In genomic region chr14:104707629-104708595, GRCh38 we compare ENCODE assay signal across 16 cellular contexts. TPM values are rescaled to one million over a fixed set of nuclear protein-coding genes. Genes with fewer than 3 reads are reported as not detected.
DNase-seq lines count a peak whose midpoint lies in the region; ATAC-seq, FAIRE-seq and TF ChIP-seq lines count a peak whose summit lies in the region.
"Had no signal": no experiment of that assay in that cellular context is flagged by ENCODE, and none has a peak within 500 bp of the region (broad histone marks: within the 10 kb centered on the region; RNA-seq: fewer than 3 reads in every experiment).

No MANE protein-coding gene starts in this region.

- no peaks in the 10 kb centered on the region for H3K27me3 ChIP-seq in H1 (replicated peaks in 1 of 4; ENCODE audit: control insufficient read depth in 3 of 4, extremely low read depth in 1 of 4, insufficient read depth in 3 of 4, low read length in 3 of 4)
- H3K27me3 ChIP-seq: cardiac muscle cell, suprapubic skin had no signal

- no peak overlapping the region; the same call in 1 of the 2 replicates for H3K18ac ChIP-seq in H1 (ENCODE audit: extremely low read depth, low read length)

- TF ChIP-seq CTCF in H1 (IDR thresholded peaks at IDR 0.05; ENCODE audit: control extremely low read depth in 1 of 3, insufficient read depth in 1 of 3, low read depth in 1 of 3, low read length in 3 of 3) (no peak), GM10266 (IDR thresholded peaks at IDR 0.05; ENCODE audit: control insufficient read depth, insufficient read depth, low read depth, missing control alignments) (no peak)

- no peak for TF ChIP-seq RAD21 in H1 (IDR thresholded peaks at IDR 0.05 in 1 of 2, conservative IDR thresholded peaks at IDR 0.05 in 1 of 2; ENCODE audit: low read depth in 2 of 2, low read length in 2 of 2)

- no peak for FAIRE-seq in H1 (lab: Jason Lieb, UNC)
- FAIRE-seq: small intestine had no signal

- peaks cover 2 to 5% (median 4%) of the 10 kb centered on the region in 3 donors for H3K4me1 Mint-ChIP-seq in IgD-negative memory B cell
- peaks cover 8% of the 10 kb centered on the region for H3K4me1 Mint-ChIP-seq in stimulated activated memory B cell treated with anti-CD40 and anti-IgM and Interleukin-4, amounts not matched to agents 10 μg/mL and 1 μg/mL and 100 μg/mL, for 72 hours

- in situ Hi-C loops in ACHN (cut with HindIII; ENCODE audit: low pct_ligation_motif_present, low pct_unique_long_range_greater_than_20kb, low sequenced_read_pairs), result no loop called here

- H2AFZ ChIP-seq in H1 (ENCODE audit: low read length), result no peak overlapping the region

- POLR2A ChIA-PET in H1 (lab: Charles Lee; ENCODE audit: partially characterized antibody), result interaction anchor here (0.9 to 1.6 kb wide), 7 partner anchors 10 to 154 kb away, joined by 3 to 6 read pairs (median 3); no protein-coding TSS in a partner anchor

- H3K27ac Mint-ChIP-seq in IgD-negative memory B cell, result peak overlapping the region in 2 of 3 donors; percentile 14 to 54
- H3K27ac Mint-ChIP-seq in stimulated activated memory B cell treated with anti-CD40 and anti-IgM and Interleukin-4, amounts not matched to agents 10 μg/mL and 1 μg/mL and 100 μg/mL, for 72 hours, result peak overlapping the region; percentile 28
- H3K27ac Mint-ChIP-seq: immature natural killer cell had no signal

- H4K91ac ChIP-seq in H1 (replicated peaks; ENCODE audit: insufficient read length, low read length), result no peak overlapping the region

- no peaks in the 10 kb centered on the region for H3K9me3 Mint-ChIP-seq in IgD-negative memory B cell
- no peaks in the 10 kb centered on the region for H3K9me3 Mint-ChIP-seq in stimulated activated memory B cell treated with anti-CD40 and anti-IgM and Interleukin-4, amounts not matched to agents 10 μg/mL and 1 μg/mL and 100 μg/mL, for 72 hours
- H3K9me3 Mint-ChIP-seq: CD4-positive, alpha-beta T cell; immature natural killer cell; natural killer cell had no signal

- H3K27ac ChIP-seq in H1 (ENCODE audit: low read depth, low read length), result no peak overlapping the region
- H3K27ac ChIP-seq: cardiac muscle cell, SK-N-MC, suprapubic skin had no signal

- no peak overlapping the region for H3K4me3 ChIP-seq in H1 (ENCODE audit: extremely low read depth in 1 of 4, insufficient read depth in 2 of 4, low read depth in 3 of 4, low read length in 4 of 4)
- H3K4me3 ChIP-seq: cardiac muscle cell, SK-N-MC, suprapubic skin had no signal

- H2AK5ac ChIP-seq in H1 (ENCODE audit: low read depth, low read length), result peak overlapping the region; percentile 47; the same call in 1 of the 2 replicates

- H3K56ac ChIP-seq in H1 (replicated peaks; ENCODE audit: insufficient read length, low read depth, low read length), result no peak overlapping the region

- no peak overlapping the region for H4K5ac ChIP-seq in H1 (ENCODE audit: insufficient read length, low read depth, low read length)

- H3K23me2 ChIP-seq in H1 (ENCODE audit: low read depth, low read length), result no peaks in the 10 kb centered on the region

- H2BK12ac ChIP-seq in H1 (ENCODE audit: low read depth, low read length), result 0 out of 2 replicates have a peak overlapping the region, but pooled peaks have one; percentile 39

- H3K9me3 ChIP-seq in H1 (ENCODE audit: insufficient read depth in 2 of 2, low read depth in 1 of 2, low read length in 1 of 2), result peaks cover 6 to 17% of the 10 kb centered on the region in 2 experiments
- H3K9me3 ChIP-seq: suprapubic skin had no signal

- H3K4me3 Mint-ChIP-seq in IgD-negative memory B cell, result peak overlapping the region in 1 of 4 donors; percentile 6
- no peak overlapping the region for H3K4me3 Mint-ChIP-seq in stimulated activated memory B cell treated with anti-CD40 and anti-IgM and Interleukin-4, amounts not matched to agents 10 μg/mL and 1 μg/mL and 100 μg/mL, for 72 hours
- H3K4me3 Mint-ChIP-seq: CD4-positive, alpha-beta T cell; immature natural killer cell; natural killer cell had no signal

- H3K36me3 Mint-ChIP-seq in IgD-negative memory B cell, result no peaks in the 10 kb centered on the region
- peaks cover 16% of the 10 kb centered on the region for H3K36me3 Mint-ChIP-seq in stimulated activated memory B cell treated with anti-CD40 and anti-IgM and Interleukin-4, amounts not matched to agents 10 μg/mL and 1 μg/mL and 100 μg/mL, for 72 hours
- H3K36me3 Mint-ChIP-seq: immature natural killer cell, natural killer cell had no signal

- 84% methylated on average over 29 of the region's 34 CpGs; no CpG with 5 or more reads in 1 of the 2 experiments for WGBS in H1 (ENCODE audit: extremely low coverage in 1 of 2, insufficient coverage in 1 of 2, insufficient read length in 1 of 2, insufficient replicate concordance in 2 of 2, low coverage in 1 of 2, low lambda C conversion rate in 2 of 2, missing lambda C conversion rate in 1 of 2), 2 experiments

- TF ChIP-seq POLR2A in H1 (IDR thresholded peaks at IDR 0.05; ENCODE audit: control extremely low read depth in 1 of 2, low read depth in 2 of 2, low read length in 2 of 2), result 0 out of 3 replicates have a peak, but pooled peaks of 1 of the 2 experiments have one; percentile 16

- no peak overlapping the region for H3K14ac ChIP-seq in H1 (ENCODE audit: insufficient read length)

- H2BK120ac ChIP-seq in H1 (replicated peaks; ENCODE audit: low read depth, low read length), result no peak overlapping the region

- no peaks in the 10 kb centered on the region for H3K27me3 Mint-ChIP-seq in IgD-negative memory B cell
- no peaks in the 10 kb centered on the region for H3K27me3 Mint-ChIP-seq in stimulated activated memory B cell treated with anti-CD40 and anti-IgM and Interleukin-4, amounts not matched to agents 10 μg/mL and 1 μg/mL and 100 μg/mL, for 72 hours
- H3K27me3 Mint-ChIP-seq: CD4-positive, alpha-beta T cell had no signal

- peak overlapping the region; percentile 60; the same call in 1 of the 2 replicates for H2BK5ac ChIP-seq in H1 (ENCODE audit: low read depth, low read length)

- H3K9ac ChIP-seq in H1 (replicated peaks in 1 of 4; ENCODE audit: extremely low read depth in 1 of 4, low read depth in 3 of 4, low read length in 3 of 4), result no peak overlapping the region

- H3K79me1 ChIP-seq in H1 (ENCODE audit: low read depth, low read length), result no peaks in the 10 kb centered on the region; the same call in 1 of the 2 replicates

- H3K23ac ChIP-seq in H1 (ENCODE audit: insufficient read length), result no peak overlapping the region

- TF ChIP-seq EP300 in H1 (IDR thresholded peaks at IDR 0.05; ENCODE audit: borderline replicate concordance in 1 of 2, low read depth in 2 of 2, low read length in 2 of 2), result no peak

- peaks cover 0 to 21% of the 10 kb centered on the region in 2 experiments for H4K20me1 ChIP-seq in H1 (replicated peaks in 1 of 2; ENCODE audit: control insufficient read depth in 1 of 2, insufficient read depth in 2 of 2, low read length in 2 of 2)

- DNase-seq in DMS53 (lab: John Stamatoyannopoulos, UW) (peak; percentile 34), DMS53 treated with DMSO at 0.1 percent for 48 hours (lab: John Stamatoyannopoulos, UW; ENCODE audit: unreplicated experiment) (no peak), H1 (ENCODE audit: low read depth in 1 of 2, low spot score in 2 of 2) (no peak), GM10266 (ENCODE audit: extremely low spot score) (no peak), ACHN (no peak)
- DNase-seq: mammary epithelial cell had no signal

- no peak overlapping the region for H3K4me2 ChIP-seq in H1 (ENCODE audit: insufficient read depth in 1 of 2, low read depth in 2 of 2, low read length in 2 of 2)

- H3K4me1 ChIP-seq in H1 (replicated peaks in 1 of 4; ENCODE audit: control insufficient read depth in 3 of 4, insufficient read depth in 4 of 4, low read length in 3 of 4), result peaks cover 0 to 15% (median 13%) of the 10 kb centered on the region in 4 experiments; a peak in 5 of 7 replicates

- ATAC-seq in stimulated activated memory B cell treated with anti-CD40 and anti-IgM and Interleukin-4, amounts not matched to agents 10 μg/mL and 1 μg/mL and 100 μg/mL, for 72 hours, result peak; percentile 5
- ATAC-seq in HG03159 (IDR thresholded peaks at IDR 0.05; ENCODE audit: unreplicated experiment), result no peak

- no peak overlapping the region for H3K4ac ChIP-seq in H1 (replicated peaks; ENCODE audit: insufficient read length, low read depth, low read length)

- peaks cover 4 to 48% (median 15%) of the 10 kb centered on the region in 4 experiments; a peak in 6 of 8 replicates for H3K36me3 ChIP-seq in H1 (ENCODE audit: control insufficient read depth in 2 of 4, insufficient read depth in 4 of 4, low read length in 3 of 4)

- H4K8ac ChIP-seq in H1 (ENCODE audit: extremely low read depth, insufficient read depth, low read length), result peak overlapping the region; percentile 29

- no peak overlapping the region for H2BK20ac ChIP-seq in H1 (ENCODE audit: low read length)

- no peaks in the 10 kb centered on the region for H3K79me2 ChIP-seq in H1 (ENCODE audit: control insufficient read depth in 1 of 2, insufficient read depth in 2 of 2, low read length in 2 of 2)

- H2BK15ac ChIP-seq in H1 (ENCODE audit: low read length), result peak overlapping the region; percentile 92; the same call in 1 of the 2 replicates

- CTCF ChIA-PET in H1 (lab: Charles Lee; ENCODE audit: partially characterized antibody), result interaction anchor here (1.0 to 3.8 kb wide), 21 partner anchors 8 to 366 kb away, joined by 3 to 17 read pairs (median 5); partner anchors contain the start of gene ADSS1

RNA-seq across cellular contexts. Expression of gene ADSS1, which starts 16.1 kb away (rescaled TPM):
- polyA plus RNA-seq in IgD-negative memory B cell (not detected), H1 (2011; rRNA removed) (7.1 and 9.4 TPM in 2 replicates)
- 7.9 and 8.9 TPM in 2 replicates for total RNA-seq in H1 (2021; fragmentation: NEBNext Ultra II Directional; extraction: Animal tissue kit (Norgen Biotek cat#: 25700))
- polyA plus RNA-seq in H1 (2011; cell fraction: cytosol; rRNA removed), result 12.8 TPM
- 43.4 TPM for polyA plus RNA-seq in H1 (2011; cell fraction: nucleus; rRNA removed)
- polyA plus RNA-seq in H1 (2012, experiment 1 of 2), result 8.2 to 15.0 TPM (median 11.8 TPM) in 4 replicates
- 9.8 TPM for polyA plus RNA-seq in H1 (2012, experiment 2 of 2)
- polyA plus RNA-seq in H1 (2013, experiment 1 of 2), result 6.2 TPM
- 5.8 TPM for polyA plus RNA-seq in H1 (2013, experiment 2 of 2)
- 3.2 and 7.1 TPM in 2 replicates for polyA minus RNA-seq in H1 (2011; rRNA and poly(A)+ RNA removed)
- polyA minus RNA-seq in H1 (2011; cell fraction: cytosol; rRNA and poly(A)+ RNA removed), result 2.6 TPM
- 11.0 TPM for polyA minus RNA-seq in H1 (2011; cell fraction: nucleus; rRNA and poly(A)+ RNA removed)

RNA-seq across cellular contexts. Expression of gene INF2, which starts 18.5 kb away (rescaled TPM):
- 10.8 TPM for polyA plus RNA-seq in IgD-negative memory B cell
- 54.0 and 59.5 TPM in 2 replicates for total RNA-seq in H1 (2021; fragmentation: NEBNext Ultra II Directional; extraction: Animal tissue kit (Norgen Biotek cat#: 25700))
- polyA plus RNA-seq in H1 (2011; rRNA removed), result 29.1 and 42.3 TPM in 2 replicates
- polyA plus RNA-seq in H1 (2011; cell fraction: cytosol; rRNA removed), result 28.5 TPM
- polyA plus RNA-seq in H1 (2011; cell fraction: nucleus; rRNA removed), result 143 TPM
- 27.3 to 49.9 TPM (median 47.0 TPM) in 4 replicates for polyA plus RNA-seq in H1 (2012, experiment 1 of 2)
- 33.6 TPM for polyA plus RNA-seq in H1 (2012, experiment 2 of 2)
- polyA plus RNA-seq in H1 (2013, experiment 1 of 2), result 36.0 TPM
- 32.6 TPM for polyA plus RNA-seq in H1 (2013, experiment 2 of 2)
- polyA minus RNA-seq in H1 (2011; rRNA and poly(A)+ RNA removed), result 12.8 and 15.1 TPM in 2 replicates
- 22.1 TPM for polyA minus RNA-seq in H1 (2011; cell fraction: cytosol; rRNA and poly(A)+ RNA removed)
- 27.8 TPM for polyA minus RNA-seq in H1 (2011; cell fraction: nucleus; rRNA and poly(A)+ RNA removed)

RNA-seq across cellular contexts. Expression of gene SIVA1, which starts 45.0 kb away (rescaled TPM):
- 195 TPM for polyA plus RNA-seq in IgD-negative memory B cell
- 123 and 135 TPM in 2 replicates for total RNA-seq in H1 (2021; fragmentation: NEBNext Ultra II Directional; extraction: Animal tissue kit (Norgen Biotek cat#: 25700))
- 517 and 589 TPM in 2 replicates for polyA plus RNA-seq in H1 (2011; rRNA removed)
- polyA plus RNA-seq in H1 (2011; cell fraction: cytosol; rRNA removed), result 330 TPM
- 307 TPM for polyA plus RNA-seq in H1 (2011; cell fraction: nucleus; rRNA removed)
- polyA plus RNA-seq in H1 (2012, experiment 1 of 2), result 85.5 to 181 TPM (median 172 TPM) in 4 replicates
- 271 TPM for polyA plus RNA-seq in H1 (2012, experiment 2 of 2)
- 207 TPM for polyA plus RNA-seq in H1 (2013, experiment 1 of 2)
- polyA plus RNA-seq in H1 (2013, experiment 2 of 2), result 187 TPM
- polyA minus RNA-seq in H1 (2011; rRNA and poly(A)+ RNA removed), result 23.9 and 34.6 TPM in 2 replicates
- 70.6 TPM for polyA minus RNA-seq in H1 (2011; cell fraction: cytosol; rRNA and poly(A)+ RNA removed)
- polyA minus RNA-seq in H1 (2011; cell fraction: nucleus; rRNA and poly(A)+ RNA removed), result 52.2 TPM
